8 cellular contexts compared by ENCODE assay signal in genomic region chr16:71467810-71468209, GRCh38. TPM values are rescaled to one million over a fixed set of nuclear protein-coding genes. Genes with fewer than 3 reads are reported as not detected.
DNase-seq lines count a peak whose midpoint lies in the region; ATAC-seq, FAIRE-seq and TF ChIP-seq lines count a peak whose summit lies in the region.

No MANE protein-coding gene starts in this region.

- no peaks in the 10 kb centered on the region for H3K27me3 ChIP-seq in PC-3 (ENCODE audit: low read length)
- no peaks in the 10 kb centered on the region for H3K27me3 ChIP-seq in GM12878 (replicated peaks in 1 of 2; ENCODE audit: control insufficient read depth in 2 of 2, insufficient read depth in 2 of 2, low read length in 1 of 2)
- no peaks in the 10 kb centered on the region for H3K27me3 ChIP-seq in sigmoid colon

- TF ChIP-seq POLR2A in GM12878 (IDR thresholded peaks at IDR 0.05; ENCODE audit: low read depth, low read length) (no peak), sigmoid colon (IDR thresholded peaks at IDR 0.05) (no peak)

- no peak for FAIRE-seq in GM12878 (lab: Jason Lieb, UNC)

- H3K9me3 ChIP-seq in PC-3 (ENCODE audit: low read length) = no peaks in the 10 kb centered on the region
- H3K9me3 ChIP-seq in GM12878 (replicated peaks; ENCODE audit: control insufficient read depth, insufficient read depth, low read length) = no peaks in the 10 kb centered on the region
- no peaks in the 10 kb centered on the region for H3K9me3 ChIP-seq in sigmoid colon

- no TSS peak for BruUV-seq in PC-3 (replicated peaks; lab: Mats Ljungman, UMichigan)
- no TSS peak for BruUV-seq in GM12878 (replicated peaks; lab: Mats Ljungman, UMichigan)

- H3K4me1 ChIP-seq in PC-3 (ENCODE audit: insufficient read depth, low read length) (no peaks in the 10 kb centered on the region), GM12878 (ENCODE audit: control insufficient read depth, insufficient read depth, low read length) (no peaks in the 10 kb centered on the region), sigmoid colon (peaks cover 0 to 4% (median 0%) of the 10 kb centered on the region in 4 donors)

- no peak for TF ChIP-seq EP300 in GM12878 (IDR thresholded peaks at IDR 0.05; ENCODE audit: borderline replicate concordance in 1 of 2, control insufficient read depth in 1 of 2, low read depth in 2 of 2, low read length in 2 of 2)
- no peak for TF ChIP-seq EP300 in sigmoid colon (IDR thresholded peaks at IDR 0.05)

- peaks cover 6% of the 10 kb centered on the region for H3K4me1 Mint-ChIP-seq in nephron progenitor cell

- POLR2A ChIA-PET in PC-3 (lab: Charles Lee; ENCODE audit: unreplicated experiment) (no interaction called here), GM12878 (lab: Charles Lee) (interaction anchor here (0.6 kb wide), 2 partner anchors 263 to 1645 kb away, joined by 3 read pairs; no protein-coding TSS in a partner anchor)

- ATAC-seq in PC-3 (0 out of 2 replicates have a peak, but pooled peaks have one; percentile 13), GM12878 (peak; percentile 56), GM21367 (IDR thresholded peaks at IDR 0.05; ENCODE audit: unreplicated experiment) (no peak)

- intact Hi-C loops in PC-3 (cut with micrococcal nuclease) = no loop called here
- intact Hi-C loops in GM12878 (cut with micrococcal nuclease; ENCODE audit: unreplicated experiment) = loop anchor here (10.0 kb wide), 1 partner anchor 627 kb away; the partner anchor contains the start of genes DHX38 and TXNL4B
- intact Hi-C loops in sigmoid colon (cut with DNase I) = no loop called here

- no peaks in the 10 kb centered on the region for H3K36me3 Mint-ChIP-seq in nephron progenitor cell (ENCODE audit: low read depth)

- CTCF ChIA-PET in PC-3 (lab: Charles Lee) = no interaction called here
- CTCF ChIA-PET in GM12878 (lab: Yijun Ruan, JAX) = interaction anchor here (0.6 to 2.3 kb wide), 2 partner anchors 71 to 143 kb away, joined by 3 to 5 read pairs; no protein-coding TSS in a partner anchor

- no peaks in the 10 kb centered on the region for H3K9me3 Mint-ChIP-seq in nephron progenitor cell

- no peaks in the 10 kb centered on the region for H4K20me1 ChIP-seq in PC-3 (ENCODE audit: low read length)
- no peaks in the 10 kb centered on the region for H4K20me1 ChIP-seq in GM12878 (ENCODE audit: control insufficient read depth, insufficient read depth)

- H3F3A ChIP-seq in PC-3 (ENCODE audit: low read length, unreplicated experiment) = no peaks in the 10 kb centered on the region

- H3K79me2 ChIP-seq in PC-3 (ENCODE audit: low read length) (no peaks in the 10 kb centered on the region), GM12878 (ENCODE audit: control insufficient read depth, insufficient read depth, low read length) (no peaks in the 10 kb centered on the region)

- H3K4me3 ChIP-seq in PC-3 (ENCODE audit: low read length) (no peak overlapping the region), GM12878 (no peak overlapping the region), sigmoid colon (no peak overlapping the region)

- H3K9me2 ChIP-seq in PC-3 (replicated peaks; ENCODE audit: low read length) = no peaks in the 10 kb centered on the region

- H3K9ac ChIP-seq in PC-3 (ENCODE audit: low read length) (no peak overlapping the region), GM12878 (ENCODE audit: control insufficient read depth, insufficient read depth, low read length) (no peak overlapping the region)

- RAD21 ChIA-PET in GM12878 (lab: Charles Lee; ENCODE audit: unreplicated experiment) = interaction anchor here (0.6 kb wide), 1 partner anchor 34 kb away, joined by 3 read pairs; no protein-coding TSS in a partner anchor

- H3K4me3 Mint-ChIP-seq in nephron progenitor cell = no peak overlapping the region

- SMC1A ChIA-PET in GM12878 (lab: Charles Lee; ENCODE audit: uncharacterized antibody, unreplicated experiment) = interaction anchor here (0.8 kb wide), 1 partner anchor 32 kb away, joined by 3 read pairs; no protein-coding TSS in a partner anchor

- no peak overlapping the region for H3K4me2 ChIP-seq in PC-3 (ENCODE audit: low read length)
- H3K4me2 ChIP-seq in GM12878 (ENCODE audit: control insufficient read depth, insufficient read depth) = no peak overlapping the region

- no peak overlapping the region for H2AFZ ChIP-seq in PC-3 (ENCODE audit: low read length)
- H2AFZ ChIP-seq in GM12878 (ENCODE audit: control insufficient read depth, low read depth, low read length) = no peak overlapping the region

- no peak for TF ChIP-seq RAD21 in GM12878 (IDR thresholded peaks at IDR 0.05; ENCODE audit: insufficient read depth, low read depth, low read length)

- DNase-seq in GM03348 (ENCODE audit: low spot score) (peak; percentile 81), PC-3 (peak; percentile 40), GM12878 (ENCODE audit: low read depth, low spot score) (no peak), nephron progenitor cell (peak; percentile 83), foreskin melanocyte (no peak), sigmoid colon (no peak), midbrain (lab: John Stamatoyannopoulos, UW) (no peak)

- H3K27me3 Mint-ChIP-seq in nephron progenitor cell (ENCODE audit: low read depth, poor library complexity) = peaks cover 4% of the 10 kb centered on the region

- in situ Hi-C loops in GM12878 (cut with MboI) = no loop called here

- no peak overlapping the region for H3K27ac Mint-ChIP-seq in nephron progenitor cell

- no peak overlapping the region for H3K27ac ChIP-seq in PC-3 (ENCODE audit: low read length)
- H3K27ac ChIP-seq in GM12878 (ENCODE audit: control insufficient read depth, insufficient read depth) = no peak overlapping the region
- H3K27ac ChIP-seq in sigmoid colon = no peak overlapping the region

- no peak for TF ChIP-seq CTCF in PC-3 (conservative IDR thresholded peaks at IDR 0.05; ENCODE audit: low read depth, low read length)
- no peak for TF ChIP-seq CTCF in GM12878 (IDR thresholded peaks at IDR 0.05 in 2 of 3, conservative IDR thresholded peaks at IDR 0.05 in 1 of 3; ENCODE audit: control insufficient read depth in 2 of 3, extremely low read depth in 1 of 3, insufficient read depth in 1 of 3, low read depth in 3 of 3, low read length in 3 of 3)
- no peak for TF ChIP-seq CTCF in nephron progenitor cell (IDR thresholded peaks at IDR 0.05)
- TF ChIP-seq CTCF in sigmoid colon (IDR thresholded peaks at IDR 0.05) = no peak

- H3K36me3 ChIP-seq in PC-3 (ENCODE audit: low read depth, low read length) (no peaks in the 10 kb centered on the region), GM12878 (ENCODE audit: control insufficient read depth in 2 of 2, insufficient read depth in 2 of 2, low read length in 1 of 2) (no peaks in the 10 kb centered on the region), sigmoid colon (peaks cover 0 to 8% (median 0%) of the 10 kb centered on the region in 4 donors)

- WGBS in GM12878 (ENCODE audit: insufficient coverage, insufficient replicate concordance, low lambda C conversion rate, missing lambda C conversion rate) = 68% methylated on average over 9 of the region's 9 CpGs
- WGBS in sigmoid colon, 2 donors = 34 to 45% methylated on average over 9 of the region's 9 CpGs

RNA-seq across cellular contexts. Expression of gene ZNF23, which starts 5.8 kb away (rescaled TPM):
- 6.6 and 7.5 TPM in 2 replicates for total RNA-seq in PC-3 (2014; rRNA removed)
- total RNA-seq in GM12878 (2013; cell fraction: nucleolus; rRNA removed) = 17.6 and 19.2 TPM in 2 replicates
- total RNA-seq in GM12878 (2014; rRNA removed) = 6.8 and 7.1 TPM in 2 replicates
- 11.5 and 12.0 TPM in 2 replicates for total RNA-seq in GM12878 (2014; rRNA removed; fragmentation: Illumina TruSeq; extraction: Trizol)
- total RNA-seq in GM12878 (2021) = 7.6 and 10.2 TPM in 2 replicates
- polyA plus RNA-seq in GM12878 (2011; ENCODE audit: low read depth) = 6.6 TPM
- polyA plus RNA-seq in GM12878 (2011; rRNA removed) = 9.9 and 13.9 TPM in 2 replicates
- polyA plus RNA-seq in GM12878 (2011; cell fraction: cytosol; rRNA removed) = 4.3 and 5.1 TPM in 2 replicates
- polyA plus RNA-seq in GM12878 (2011; cell fraction: nucleus; rRNA removed) = 11.8 and 14.5 TPM in 2 replicates
- polyA plus RNA-seq in GM12878 (2012) = 6.6 and 10.2 TPM in 2 replicates
- 11.3 and 13.4 TPM in 2 replicates for polyA plus RNA-seq in GM12878 (2014; fragmentation: Illumina TruSeq; extraction: Trizol)
- 1 to 10 TPM; 3.6 to 4.8 TPM for polyA plus RNA-seq in GM12878 (2014; fragmentation: Nextera tagmentation; extraction: Ambion mirVana)
- 7.0 and 9.3 TPM in 2 replicates for polyA plus RNA-seq in GM12878 (2014; rRNA removed)
- 1 to 10 TPM; 7.4 to 8.2 TPM for polyA plus RNA-seq in GM12878 (2016; fragmentation: Nextera tagmentation; extraction: Ambion mirVana)
- polyA minus RNA-seq in GM12878 (2011; rRNA and poly(A)+ RNA removed) = 9.8 and 12.0 TPM in 2 replicates
- 1.9 and 2.0 TPM in 2 replicates for polyA minus RNA-seq in GM12878 (2011; cell fraction: cytosol; rRNA and poly(A)+ RNA removed)
- 5.7 and 8.2 TPM in 2 replicates for polyA minus RNA-seq in GM12878 (2011; cell fraction: nucleus; rRNA and poly(A)+ RNA removed)
- 10 to 100 TPM in 1 of 4 donors, 1 to 10 TPM in 3; 3.9 to 11.6 (median 7.5) TPM for total RNA-seq in sigmoid colon
- 1 to 10 TPM; 3.0 to 5.4 (median 5.3) TPM for polyA plus RNA-seq in sigmoid colon

RNA-seq across cellular contexts. Expression of gene ZNF19, which starts 21.3 kb away (rescaled TPM):
- total RNA-seq in PC-3 (2014; rRNA removed) (0.40 and 1.5 TPM in 2 replicates), GM12878 (2014; rRNA removed) (2.0 and 3.5 TPM in 2 replicates), GM12878 (2014; rRNA removed; fragmentation: Illumina TruSeq; extraction: Trizol) (3.0 TPM in 2 replicates), GM12878 (2021) (2.1 and 2.3 TPM in 2 replicates), sigmoid colon (1 to 10 TPM; 5.2 to 7.4 (median 6.0) TPM)
- 23.6 and 24.7 TPM in 2 replicates for total RNA-seq in GM12878 (2013; cell fraction: nucleolus; rRNA removed)
- 2.0 TPM for polyA plus RNA-seq in GM12878 (2011; ENCODE audit: low read depth)
- polyA plus RNA-seq in GM12878 (2011; rRNA removed) (3.3 and 3.6 TPM in 2 replicates), GM12878 (2014; fragmentation: Illumina TruSeq; extraction: Trizol) (2.0 and 4.7 TPM in 2 replicates), GM12878 (2014; fragmentation: Nextera tagmentation; extraction: Ambion mirVana) (1 to 10 TPM; 1.5 TPM), GM12878 (2014; rRNA removed) (1.0 and 1.4 TPM in 2 replicates), GM12878 (2016; fragmentation: Nextera tagmentation; extraction: Ambion mirVana) (1 to 10 TPM; 1.3 to 3.0 TPM), sigmoid colon (1 to 10 TPM; 2.3 to 2.4 (median 2.4) TPM)
- 1.7 and 2.0 TPM in 2 replicates for polyA plus RNA-seq in GM12878 (2011; cell fraction: cytosol; rRNA removed)
- polyA plus RNA-seq in GM12878 (2011; cell fraction: nucleus; rRNA removed) = 8.6 and 9.0 TPM in 2 replicates
- polyA plus RNA-seq in GM12878 (2012) = 2.0 and 2.3 TPM in 2 replicates
- 4.9 and 7.4 TPM in 2 replicates for polyA minus RNA-seq in GM12878 (2011; rRNA and poly(A)+ RNA removed)
- polyA minus RNA-seq in GM12878 (2011; cell fraction: cytosol; rRNA and poly(A)+ RNA removed) = 1.0 and 1.1 TPM in 2 replicates
- 6.0 and 12.3 TPM in 2 replicates for polyA minus RNA-seq in GM12878 (2011; cell fraction: nucleus; rRNA and poly(A)+ RNA removed)

RNA-seq across cellular contexts. Expression of gene TLE7, which starts 26.0 kb away (rescaled TPM):
- not detected in 2 replicates for total RNA-seq in PC-3 (2014; rRNA removed)
- not detected in 2 replicates for total RNA-seq in GM12878 (2013; cell fraction: nucleolus; rRNA removed)
- total RNA-seq in GM12878 (2014; rRNA removed) = not detected in 2 replicates
- total RNA-seq in GM12878 (2014; rRNA removed; fragmentation: Illumina TruSeq; extraction: Trizol) = not detected in 2 replicates
- not detected in 2 replicates for total RNA-seq in GM12878 (2021)
- not detected for polyA plus RNA-seq in GM12878 (2011; ENCODE audit: low read depth)
- not detected in 2 replicates for polyA plus RNA-seq in GM12878 (2011; rRNA removed)
- not detected in 2 replicates for polyA plus RNA-seq in GM12878 (2011; cell fraction: cytosol; rRNA removed)
- polyA plus RNA-seq in GM12878 (2011; cell fraction: nucleus; rRNA removed) = not detected in 2 replicates
- not detected in 2 replicates for polyA plus RNA-seq in GM12878 (2012)
- polyA plus RNA-seq in GM12878 (2014; fragmentation: Illumina TruSeq; extraction: Trizol) = not detected in 2 replicates
- polyA plus RNA-seq in GM12878 (2014; fragmentation: Nextera tagmentation; extraction: Ambion mirVana) = not detected
- not detected in 2 replicates for polyA plus RNA-seq in GM12878 (2014; rRNA removed)
- polyA plus RNA-seq in GM12878 (2016; fragmentation: Nextera tagmentation; extraction: Ambion mirVana) = not detected
- polyA minus RNA-seq in GM12878 (2011; rRNA and poly(A)+ RNA removed) = not detected in 2 replicates
- polyA minus RNA-seq in GM12878 (2011; cell fraction: cytosol; rRNA and poly(A)+ RNA removed) = not detected in 2 replicates
- not detected in 2 replicates for polyA minus RNA-seq in GM12878 (2011; cell fraction: nucleus; rRNA and poly(A)+ RNA removed)
- total RNA-seq in sigmoid colon = not detected
- polyA plus RNA-seq in sigmoid colon = not detected

RNA-seq across cellular contexts. Expression of gene CHST4, which starts 58.4 kb away (rescaled TPM):
- not detected in 2 replicates for total RNA-seq in PC-3 (2014; rRNA removed)
- 0.54 and 0.83 TPM in 2 replicates for total RNA-seq in GM12878 (2013; cell fraction: nucleolus; rRNA removed)
- total RNA-seq in GM12878 (2014; rRNA removed) = 0.90 and 1.0 TPM in 2 replicates
- total RNA-seq in GM12878 (2014; rRNA removed; fragmentation: Illumina TruSeq; extraction: Trizol) = 0.55 and 0.67 TPM in 2 replicates
- 0.82 and 1.1 TPM in 2 replicates for total RNA-seq in GM12878 (2021)
- 0.33 TPM for polyA plus RNA-seq in GM12878 (2011; ENCODE audit: low read depth)
- 0.09 and 0.10 TPM in 2 replicates for polyA plus RNA-seq in GM12878 (2011; rRNA removed)
- polyA plus RNA-seq in GM12878 (2011; cell fraction: cytosol; rRNA removed) = 0.12 TPM in 2 replicates
- 0.09 and 0.10 TPM in 2 replicates for polyA plus RNA-seq in GM12878 (2011; cell fraction: nucleus; rRNA removed)
- 0.39 and 0.79 TPM in 2 replicates for polyA plus RNA-seq in GM12878 (2012)
- polyA plus RNA-seq in GM12878 (2014; fragmentation: Illumina TruSeq; extraction: Trizol) = 0.57 and 0.60 TPM in 2 replicates
- 1 to 10 TPM in 1 of 2 experiments, under 1 TPM in 1; 0.60 to 1.4 TPM for polyA plus RNA-seq in GM12878 (2014; fragmentation: Nextera tagmentation; extraction: Ambion mirVana)
- polyA plus RNA-seq in GM12878 (2014; rRNA removed) = 0.50 and 0.81 TPM in 2 replicates
- polyA plus RNA-seq in GM12878 (2016; fragmentation: Nextera tagmentation; extraction: Ambion mirVana) = 1 to 10 TPM; 1.2 to 1.7 TPM
- 0.26 TPM in 1 of 2 replicates, not detected in the other for polyA minus RNA-seq in GM12878 (2011; rRNA and poly(A)+ RNA removed)
- not detected in 2 replicates for polyA minus RNA-seq in GM12878 (2011; cell fraction: cytosol; rRNA and poly(A)+ RNA removed)
- polyA minus RNA-seq in GM12878 (2011; cell fraction: nucleus; rRNA and poly(A)+ RNA removed) = not detected in 2 replicates
- not detected for total RNA-seq in sigmoid colon
- polyA plus RNA-seq in sigmoid colon = under 1 TPM in 1 of 3 donors, not detected in 2; 0.07 TPM

Comparison
In these comparisons a context has a peak if more than half of its experiments do, and no peak if none do; other contexts are left out.
1. DNase-seq: peak in GM03348 (single experiment), PC-3 (single experiment) and nephron progenitor cell (single experiment); none in GM12878 (single experiment), foreskin melanocyte (single experiment), sigmoid colon (single experiment) and midbrain (single experiment).